Comparison of ENCODE assay signal across 14 cellular contexts in the genomic region with DNA sequence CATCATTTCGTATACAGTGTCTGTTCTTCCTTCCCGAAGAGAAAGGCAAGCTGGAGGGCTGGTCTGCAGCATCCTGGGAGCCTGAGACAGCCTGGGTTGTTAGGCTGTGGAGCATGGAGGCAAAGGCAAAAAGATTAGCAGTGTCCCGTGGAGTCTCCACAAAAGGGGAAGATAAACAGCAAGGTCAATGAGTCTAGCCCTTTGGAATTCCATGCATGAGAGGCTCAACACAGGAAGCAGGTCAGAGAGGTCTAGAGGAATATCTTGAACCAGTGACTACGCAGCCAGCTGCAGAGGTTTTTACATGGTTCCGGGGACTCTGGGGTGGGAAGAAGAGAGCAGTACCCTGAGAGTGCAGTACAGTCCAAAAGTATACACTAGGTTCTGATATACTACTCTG. TPM values are rescaled to one million over a fixed set of nuclear protein-coding genes. Genes with fewer than 3 reads are reported as not detected.
A peak's percentile ranks its signal among the peaks of the same experiment; 100 is the strongest.
DNase-seq lines count a peak whose midpoint lies in the region; ATAC-seq and TF ChIP-seq lines count a peak whose summit lies in the region.
"Had no signal": no experiment of that assay in that cellular context is flagged by ENCODE, and none has a peak within 500 bp of the region (broad histone marks: within the 10 kb centered on the region; RNA-seq: fewer than 3 reads in every experiment).

No MANE protein-coding gene starts in this region.

- H3K4me3 Mint-ChIP-seq in activated T-helper 1 cell treated with anti-CD3 and anti-CD28 coated beads, Interleukin-12 subunit alpha, Interleukin-12 subunit beta, Interleukin-2, Interleukin-4 antibody, amounts not matched to agents 30 ng/mL and 10 ng/mL and 1 ng/mL, durations not matched to agents 14 hours and 24 hours and 36 hours: no peak overlapping the region
- H3K4me3 Mint-ChIP-seq: brain; CD4-positive, CD25-positive, alpha-beta regulatory T cell; stimulated activated naive B cell treated with anti-CD40 and anti-IgM and Interleukin-4, amounts not matched to agents 10 μg/mL and 1 μg/mL and 100 μg/mL, for 72 hours had no signal

- H3K27me3 ChIP-seq in HUES64 (ENCODE audit: insufficient read depth, low read length) (no peaks in the 10 kb centered on the region), left lung (no peaks in the 10 kb centered on the region), tibial artery (no peaks in the 10 kb centered on the region)

- H3K36me3 Mint-ChIP-seq in activated T-helper 1 cell treated with anti-CD3 and anti-CD28 coated beads, Interleukin-12 subunit alpha, Interleukin-12 subunit beta, Interleukin-2, Interleukin-4 antibody, amounts not matched to agents 30 ng/mL and 10 ng/mL and 1 ng/mL, durations not matched to agents 14 hours and 24 hours and 36 hours (ENCODE audit: low read depth): peaks cover 1% of the 10 kb centered on the region
- H3K36me3 Mint-ChIP-seq: brain had no signal

- no peaks in the 10 kb centered on the region for H3K27me3 Mint-ChIP-seq in activated T-helper 1 cell treated with anti-CD3 and anti-CD28 coated beads, Interleukin-12 subunit alpha, Interleukin-12 subunit beta, Interleukin-2, Interleukin-4 antibody, amounts not matched to agents 30 ng/mL and 10 ng/mL and 1 ng/mL, durations not matched to agents 14 hours and 24 hours and 36 hours (ENCODE audit: insufficient read depth)
- H3K27me3 Mint-ChIP-seq: brain; CD4-positive, CD25-positive, alpha-beta regulatory T cell; stimulated activated naive B cell treated with anti-CD40 and anti-IgM and Interleukin-4, amounts not matched to agents 10 μg/mL and 1 μg/mL and 100 μg/mL, for 72 hours had no signal

- H3K9me3 Mint-ChIP-seq in activated T-helper 1 cell treated with anti-CD3 and anti-CD28 coated beads, Interleukin-12 subunit alpha, Interleukin-12 subunit beta, Interleukin-2, Interleukin-4 antibody, amounts not matched to agents 30 ng/mL and 10 ng/mL and 1 ng/mL, durations not matched to agents 14 hours and 24 hours and 36 hours: no peaks in the 10 kb centered on the region
- H3K9me3 Mint-ChIP-seq: brain; stimulated activated naive B cell treated with anti-CD40 and anti-IgM and Interleukin-4, amounts not matched to agents 10 μg/mL and 1 μg/mL and 100 μg/mL, for 72 hours had no signal

- 27% methylated on average over 5 of the region's 5 CpGs for WGBS in HUES64

- H3K4me1 Mint-ChIP-seq in activated T-helper 1 cell treated with anti-CD3 and anti-CD28 coated beads, Interleukin-12 subunit alpha, Interleukin-12 subunit beta, Interleukin-2, Interleukin-4 antibody, amounts not matched to agents 30 ng/mL and 10 ng/mL and 1 ng/mL, durations not matched to agents 14 hours and 24 hours and 36 hours (ENCODE audit: low read depth): peaks cover 10% of the 10 kb centered on the region
- H3K4me1 Mint-ChIP-seq: brain had no signal

- no peak overlapping the region for H3K27ac Mint-ChIP-seq in activated T-helper 1 cell treated with anti-CD3 and anti-CD28 coated beads, Interleukin-12 subunit alpha, Interleukin-12 subunit beta, Interleukin-2, Interleukin-4 antibody, amounts not matched to agents 30 ng/mL and 10 ng/mL and 1 ng/mL, durations not matched to agents 14 hours and 24 hours and 36 hours
- H3K27ac Mint-ChIP-seq: brain had no signal

- ATAC-seq in left lung (peak; percentile 38), HG02759 (IDR thresholded peaks at IDR 0.05; ENCODE audit: unreplicated experiment) (no peak)
- ATAC-seq: stimulated activated naive B cell treated with anti-CD40 and anti-IgM and Interleukin-4, amounts not matched to agents 10 μg/mL and 1 μg/mL and 100 μg/mL, for 72 hours had no signal

- no peaks in the 10 kb centered on the region for H3K36me3 ChIP-seq in HUES64 (ENCODE audit: insufficient read depth, low read length)
- no peaks in the 10 kb centered on the region for H3K36me3 ChIP-seq in left lung
- H3K36me3 ChIP-seq in tibial artery: no peaks in the 10 kb centered on the region

- no peaks in the 10 kb centered on the region for H3K9me3 ChIP-seq in HUES64 (ENCODE audit: insufficient read depth, low read depth, low read length)
- H3K9me3 ChIP-seq in left lung: no peaks in the 10 kb centered on the region
- no peaks in the 10 kb centered on the region for H3K9me3 ChIP-seq in tibial artery

- H3K27ac ChIP-seq in HUES64 (ENCODE audit: low read depth, low read length): peak overlapping the region; percentile 52; the same call in 1 of the 2 replicates
- no peak overlapping the region for H3K27ac ChIP-seq in left lung
- H3K27ac ChIP-seq in tibial artery: no peak overlapping the region

- H3K4me3 ChIP-seq in HUES64 (ENCODE audit: low read length) (no peak overlapping the region), left lung (no peak overlapping the region), tibial artery (no peak overlapping the region)

- in situ Hi-C loops in Caki2 (cut with HindIII; ENCODE audit: low pct_unique_long_range_greater_than_20kb, low sequenced_read_pairs): no loop called here

- H3K9ac ChIP-seq in HUES64 (ENCODE audit: low read depth, low read length): no peak overlapping the region

- no peak for TF ChIP-seq CTCF in left lung (IDR thresholded peaks at IDR 0.05)
- no peak for TF ChIP-seq CTCF in tibial artery (IDR thresholded peaks at IDR 0.05)

- peaks cover 6% of the 10 kb centered on the region; the same call in 1 of the 2 replicates for H3K4me1 ChIP-seq in HUES64 (ENCODE audit: insufficient read depth, low read length)
- H3K4me1 ChIP-seq in left lung: no peaks in the 10 kb centered on the region
- no peaks in the 10 kb centered on the region for H3K4me1 ChIP-seq in tibial artery

- intact Hi-C loops in left lung (cut with DNase I) (no loop called here), tibial artery (cut with DNase I; ENCODE audit: low total_unique reads) (no loop called here)
- intact Hi-C loops in activated T-helper 1 cell treated with anti-CD3 and anti-CD28 coated beads, Interleukin-12 subunit alpha, Interleukin-12 subunit beta, Interleukin-2, Interleukin-4 antibody, amounts not matched to agents 30 ng/mL and 10 ng/mL and 1 ng/mL, durations not matched to agents 14 hours and 24 hours and 36 hours (cut with micrococcal nuclease): no loop called here

- peak; percentile 85 for DNase-seq in Caki2 (ENCODE audit: low read depth)
- peak; percentile 37 for DNase-seq in dermis blood vessel endothelial cell
- DNase-seq in left lung: no peak
- DNase-seq in activated T-helper 1 cell treated with anti-CD3 and anti-CD28 coated beads, Interleukin-12 subunit alpha, Interleukin-12 subunit beta, Interleukin-2, Interleukin-4 antibody, amounts not matched to agents 30 ng/mL and 10 ng/mL and 1 ng/mL, durations not matched to agents 14 hours and 24 hours and 36 hours (ENCODE audit: low spot score): no peak
- no peak for DNase-seq in Ammon's horn (ENCODE audit: low spot score)
- no peak for DNase-seq in tibial artery
- DNase-seq: activated T-cell treated with anti-CD3 and anti-CD28 coated beads for 4 hours; CD4-positive, CD25-positive, alpha-beta regulatory T cell; NCI-H1930; stimulated activated naive B cell treated with anti-CD40 and anti-IgM and Interleukin-4, amounts not matched to agents 10 μg/mL and 1 μg/mL and 100 μg/mL, for 72 hours had no signal

RNA-seq across cellular contexts. Expression of a gene that starts 12.2 kb away (rescaled TPM):
- total RNA-seq in Caki2 (2014; rRNA removed; shearing (Covaris generic); ENCODE audit: low replicate concordance): 0.54 TPM in 1 of 2 replicates, not detected in the other
- 0.40 TPM for polyA plus RNA-seq in HUES64 (2013, experiment 1 of 2)
- 0.51 TPM for polyA plus RNA-seq in HUES64 (2013, experiment 2 of 2)
- total RNA-seq in dermis blood vessel endothelial cell: 0.05 TPM in 1 of 2 replicates, not detected in the other
- total RNA-seq in left lung: under 1 TPM; 0.18 to 0.23 TPM
- 0.34 and 0.52 TPM in 2 replicates for total RNA-seq in activated T-helper 1 cell treated with anti-CD3 and anti-CD28 coated beads, Interleukin-12 subunit alpha, Interleukin-12 subunit beta, Interleukin-2, Interleukin-4 antibody, amounts not matched to agents 30 ng/mL and 10 ng/mL and 1 ng/mL, durations not matched to agents 14 hours and 24 hours and 36 hours
- total RNA-seq: OCI-LY7 had no signal
- polyA plus RNA-seq: CD4-positive, CD25-positive, alpha-beta regulatory T cell had no signal

Comparison
In these comparisons a context has a peak if more than half of its experiments do, and no peak if none do; other contexts are left out.
1. DNase-seq: peak in Caki2 (single experiment) and dermis blood vessel endothelial cell (single experiment); none in left lung (0 of 2), activated T-helper 1 cell treated with anti-CD3 and anti-CD28 coated beads, Interleukin-12 subunit alpha, Interleukin-12 subunit beta, Interleukin-2, Interleukin-4 antibody, amounts not matched to agents 30 ng/mL and 10 ng/mL and 1 ng/mL, durations not matched to agents 14 hours and 24 hours and 36 hours (single experiment), Ammon's horn (single experiment) and tibial artery (0 of 2).